In genomic region chr7:65080799-65081651, GRCh38 we compare ENCODE assay signal across 8 cellular contexts.
DNase-seq lines count a peak whose midpoint lies in the region; ATAC-seq lines count a peak whose summit lies in the region.
"Not testable (repeated sequence)": the region's sequence is repeated elsewhere in the genome, so short reads cannot be mapped to it uniquely, and the experiment has no call there.

No MANE protein-coding gene starts in this region.

- H3K9me3 Mint-ChIP-seq in activated CD4-positive, alpha-beta T cell treated with anti-CD3 and anti-CD28 coated beads, Interleukin-2, amount 10 ng/mL, durations not matched to agents 24 days and 14 days, result not testable (repeated sequence)

- DNase-seq in AG20443 (ENCODE audit: low spot score) (peak; percentile 87), NCI-H345 (lab: John Stamatoyannopoulos, UW) (peak; percentile 81)
- DNase-seq in activated CD4-positive, alpha-beta T cell treated with anti-CD3 and anti-CD28 coated beads, Interleukin-2, amount 10 ng/mL, durations not matched to agents 24 days and 14 days, result peak; percentile 96
- DNase-seq in stimulated activated CD4-positive, alpha-beta T cell treated with anti-CD3 and anti-CD28 coated beads, Interleukin-15, amount 100 ng/mL, for 48 hours (ENCODE audit: low read depth in 2 of 2), result peak; percentile 71 to 88

- H3K27ac Mint-ChIP-seq in activated CD4-positive, alpha-beta T cell treated with anti-CD3 and anti-CD28 coated beads, Interleukin-2, amount 10 ng/mL, durations not matched to agents 24 days and 14 days, result peak overlapping the region; percentile 84

- H3K4me3 Mint-ChIP-seq in activated CD4-positive, alpha-beta T cell treated with anti-CD3 and anti-CD28 coated beads, Interleukin-2, amount 10 ng/mL, durations not matched to agents 24 days and 14 days, result peak overlapping the region; percentile 87

- not testable (repeated sequence) for H3K36me3 Mint-ChIP-seq in activated CD4-positive, alpha-beta T cell treated with anti-CD3 and anti-CD28 coated beads, Interleukin-2, amount 10 ng/mL, durations not matched to agents 24 days and 14 days (ENCODE audit: low read depth)

- H3K27ac ChIP-seq in cingulate gyrus (ENCODE audit: low read depth, low read length), result peak overlapping the region; percentile 72
- peak overlapping the region; percentile 64 for H3K27ac ChIP-seq in layer of hippocampus (ENCODE audit: low read depth, low read length)

- not testable (repeated sequence) for H3K27me3 ChIP-seq in layer of hippocampus (ENCODE audit: control insufficient read depth, insufficient read depth, low read length)

- not testable (repeated sequence) for H3K4me1 Mint-ChIP-seq in activated CD4-positive, alpha-beta T cell treated with anti-CD3 and anti-CD28 coated beads, Interleukin-2, amount 10 ng/mL, durations not matched to agents 24 days and 14 days

- not testable (repeated sequence) for H3K27me3 Mint-ChIP-seq in activated CD4-positive, alpha-beta T cell treated with anti-CD3 and anti-CD28 coated beads, Interleukin-2, amount 10 ng/mL, durations not matched to agents 24 days and 14 days

- ATAC-seq in GM19023 (IDR thresholded peaks at IDR 0.05; ENCODE audit: unreplicated experiment), result peak; percentile 100
- peak; percentile 99 for ATAC-seq in HG03159 (IDR thresholded peaks at IDR 0.05; ENCODE audit: unreplicated experiment)

- intact Hi-C loops in activated CD4-positive, alpha-beta T cell treated with anti-CD3 and anti-CD28 coated beads, Interleukin-2, amount 10 ng/mL, durations not matched to agents 24 days and 14 days (cut with micrococcal nuclease), result loop anchor here (2.0 to 5.0 kb wide), 2 partner anchors 42 to 74 kb away; partner anchors contain the start of gene ERV3-1

Comparison
In these comparisons a context has a peak if more than half of its experiments do, and no peak if none do; other contexts are left out.
1. Peak in every context shown above with its lines: DNase-seq, ATAC-seq and H3K27ac ChIP-seq.